In the genomic region with DNA sequence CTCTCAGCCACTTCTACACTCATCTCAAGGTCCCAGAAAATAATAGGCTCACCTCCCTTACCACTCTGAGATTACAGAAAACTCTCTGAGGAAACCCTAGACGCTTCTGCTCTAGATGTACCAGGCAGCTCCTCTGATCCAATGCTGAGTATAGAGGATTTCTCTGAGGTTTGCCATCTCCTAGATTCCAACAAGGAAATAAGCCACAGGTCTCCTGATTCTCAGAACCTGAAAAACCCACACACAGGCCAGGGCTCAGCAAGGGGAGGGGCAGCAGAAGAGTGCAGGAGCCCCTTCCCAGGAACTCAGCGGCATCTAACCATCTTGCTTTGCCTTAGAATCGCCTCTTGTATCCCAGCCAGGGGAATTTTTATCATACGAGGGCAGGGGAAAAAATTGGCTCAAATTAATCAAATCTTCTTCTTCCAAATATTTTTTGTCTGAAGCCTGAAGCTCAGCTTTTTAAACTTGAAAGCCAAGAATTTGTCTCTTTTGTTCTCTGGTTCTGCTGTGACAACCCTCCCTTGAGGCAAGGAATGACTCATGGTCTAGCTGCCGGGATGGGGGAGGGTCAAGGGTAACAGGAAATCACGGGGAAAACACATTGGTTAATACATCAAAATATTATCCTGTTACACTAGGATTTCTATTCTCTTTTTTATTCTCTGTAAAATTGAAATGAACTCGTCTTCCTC, we compare ENCODE assay signal across 8 cellular contexts. TPM values are rescaled to one million over a fixed set of nuclear protein-coding genes. Genes with fewer than 3 reads are reported as not detected.
DNase-seq lines count a peak whose midpoint lies in the region; ATAC-seq and TF ChIP-seq lines count a peak whose summit lies in the region.

No MANE protein-coding gene starts in this region.

- no peaks in the 10 kb centered on the region for H3K9me2 ChIP-seq in Loucy (replicated peaks; ENCODE audit: low read depth, low read length)

- peaks cover 18% of the 10 kb centered on the region for H3K4me1 ChIP-seq in Loucy (ENCODE audit: insufficient read depth, low read length, poor library complexity, severe bottlenecking)

- H3K9ac ChIP-seq in Loucy (ENCODE audit: low read depth, low read length, poor library complexity, severe bottlenecking) = peak overlapping the region; percentile 61

- H3K4me1 Mint-ChIP-seq in immature natural killer cell = peaks cover 12 to 16% of the 10 kb centered on the region in 2 donors
- no peaks in the 10 kb centered on the region for H3K4me1 Mint-ChIP-seq in stimulated activated naive B cell treated with anti-CD40 and anti-IgM and Interleukin-4, amounts not matched to agents 10 μg/mL and 1 μg/mL and 100 μg/mL, for 72 hours

- no peaks in the 10 kb centered on the region for H3F3A ChIP-seq in Loucy (ENCODE audit: low read depth)

- H2AFZ ChIP-seq in Loucy (ENCODE audit: low read length) = peak overlapping the region; percentile 72

- peaks cover 0 to 7% (median 0%) of the 10 kb centered on the region in 3 donors for H3K36me3 Mint-ChIP-seq in immature natural killer cell
- peaks cover 5 to 15% of the 10 kb centered on the region in 2 donors for H3K36me3 Mint-ChIP-seq in stimulated activated naive B cell treated with anti-CD40 and anti-IgM and Interleukin-4, amounts not matched to agents 10 μg/mL and 1 μg/mL and 100 μg/mL, for 72 hours

- H3K9me3 Mint-ChIP-seq in immature natural killer cell = peaks cover 0 to 17% (median 0%) of the 10 kb centered on the region in 6 donors
- H3K9me3 Mint-ChIP-seq in stimulated activated naive B cell treated with anti-CD40 and anti-IgM and Interleukin-4, amounts not matched to agents 10 μg/mL and 1 μg/mL and 100 μg/mL, for 72 hours = peaks cover 11 to 14% of the 10 kb centered on the region in 2 donors

- TF ChIP-seq CTCF in Loucy (conservative IDR thresholded peaks at IDR 0.05; ENCODE audit: low read length) = no peak

- no peaks in the 10 kb centered on the region for H4K20me1 ChIP-seq in Loucy (ENCODE audit: insufficient read depth, low read length, poor library complexity, severe bottlenecking)

- H3K27ac Mint-ChIP-seq in immature natural killer cell = peak overlapping the region in 2 of 6 donors; percentile 7 to 48
- H3K27ac Mint-ChIP-seq in stimulated activated naive B cell treated with anti-CD40 and anti-IgM and Interleukin-4, amounts not matched to agents 10 μg/mL and 1 μg/mL and 100 μg/mL, for 72 hours = no peak overlapping the region

- H3K36me3 ChIP-seq in Loucy (ENCODE audit: insufficient read depth, low read length) = no peaks in the 10 kb centered on the region

- ATAC-seq in GM19351 (IDR thresholded peaks at IDR 0.05; ENCODE audit: unreplicated experiment) = peak; percentile 79
- peak; percentile 44 to 47 for ATAC-seq in stimulated activated naive B cell treated with anti-CD40 and anti-IgM and Interleukin-4, amounts not matched to agents 10 μg/mL and 1 μg/mL and 100 μg/mL, for 72 hours (replicated peaks)
- no peak for ATAC-seq in GM21447 (IDR thresholded peaks at IDR 0.05; ENCODE audit: unreplicated experiment)

- H3K27me3 Mint-ChIP-seq in immature natural killer cell (ENCODE audit: low read depth in 3 of 3) = peaks cover 3 to 8% (median 5%) of the 10 kb centered on the region in 3 donors
- peaks cover 0 to 5% of the 10 kb centered on the region in 2 donors for H3K27me3 Mint-ChIP-seq in stimulated activated naive B cell treated with anti-CD40 and anti-IgM and Interleukin-4, amounts not matched to agents 10 μg/mL and 1 μg/mL and 100 μg/mL, for 72 hours

- H3K4me3 Mint-ChIP-seq in immature natural killer cell = peak overlapping the region in 3 of 5 donors; percentile 18 to 42 (median 33)
- no peak overlapping the region for H3K4me3 Mint-ChIP-seq in stimulated activated naive B cell treated with anti-CD40 and anti-IgM and Interleukin-4, amounts not matched to agents 10 μg/mL and 1 μg/mL and 100 μg/mL, for 72 hours

- H3K9me3 ChIP-seq in Loucy (ENCODE audit: insufficient read depth, low read depth, low read length) = no peaks in the 10 kb centered on the region

- H3K79me2 ChIP-seq in Loucy (ENCODE audit: insufficient read depth, low read length) = no peaks in the 10 kb centered on the region

- peak overlapping the region; percentile 44 for H3K4me2 ChIP-seq in Loucy (ENCODE audit: low read depth, low read length, poor library complexity, severe bottlenecking)

- H3K4me3 ChIP-seq in Loucy (ENCODE audit: low read length, poor library complexity, severe bottlenecking) = peak overlapping the region; percentile 28

- DNase-seq in AML-193 (lab: John Stamatoyannopoulos, UW) = peak; percentile 36 to 57
- peak; percentile 90 for DNase-seq in astrocyte of the hippocampus (ENCODE audit: low read depth, low spot score)
- DNase-seq in immature natural killer cell = peak in 2 of 3 donors; percentile 3 to 10
- DNase-seq in stimulated activated naive B cell treated with anti-CD40 and anti-IgM and Interleukin-4, amounts not matched to agents 10 μg/mL and 1 μg/mL and 100 μg/mL, for 72 hours = no peak
- no peak for DNase-seq in NCI-H1930 (lab: John Stamatoyannopoulos, UW)

- no peaks in the 10 kb centered on the region for H3K27me3 ChIP-seq in Loucy (ENCODE audit: insufficient read depth, low read length, poor library complexity, severe bottlenecking)

RNA-seq across cellular contexts. Expression of a gene that starts 30.8 kb away (rescaled TPM):
- polyA plus RNA-seq in immature natural killer cell = 1 to 10 TPM; 1.3 to 3.6 (median 2.6) TPM

Comparison
In these comparisons a context has a peak if more than half of its experiments do, and no peak if none do; other contexts are left out.
1. DNase-seq: peak in AML-193 (2 of 2), astrocyte of the hippocampus (single experiment) and immature natural killer cell (2 of 3); none in stimulated activated naive B cell treated with anti-CD40 and anti-IgM and Interleukin-4, amounts not matched to agents 10 μg/mL and 1 μg/mL and 100 μg/mL, for 72 hours (single experiment) and NCI-H1930 (0 of 2).
2. H3K4me3 Mint-ChIP-seq: peak in immature natural killer cell (3 of 5); none in stimulated activated naive B cell treated with anti-CD40 and anti-IgM and Interleukin-4, amounts not matched to agents 10 μg/mL and 1 μg/mL and 100 μg/mL, for 72 hours (0 of 2).